In genomic region chr18:79737426-79737825, GRCh38 we compare ENCODE assay signal across 19 cellular contexts. TPM values are rescaled to one million over a fixed set of nuclear protein-coding genes. Genes with fewer than 3 reads are reported as not detected.
DNase-seq lines count a peak whose midpoint lies in the region; ATAC-seq, FAIRE-seq and TF ChIP-seq lines count a peak whose summit lies in the region.
"Had no signal": no experiment of that assay in that cellular context is flagged by ENCODE, and none has a peak within 500 bp of the region (broad histone marks: within the 10 kb centered on the region; RNA-seq: fewer than 3 reads in every experiment).

No MANE protein-coding gene starts in this region.

- H3K36me3 Mint-ChIP-seq in CD14-positive monocyte = peaks cover 92 to 96% of the 10 kb centered on the region in 2 donors
- H3K36me3 Mint-ChIP-seq in T-helper 17 cell (ENCODE audit: low read depth) = peaks cover 21% of the 10 kb centered on the region

- WGBS in sigmoid colon, 2 donors = 94 to 95% methylated on average over 17 of the region's 17 CpGs

- H3K4me3 Mint-ChIP-seq in CD14-positive monocyte = no peak overlapping the region
- H3K4me3 Mint-ChIP-seq in T-helper 17 cell = peak overlapping the region; percentile 15
- H3K4me3 Mint-ChIP-seq: B cell had no signal

- H3K9me3 ChIP-seq in T-helper 17 cell (ENCODE audit: control insufficient read depth, low read length, poor library complexity, severe bottlenecking) (peaks cover 11% of the 10 kb centered on the region), kidney (ENCODE audit: control insufficient read depth in 1 of 2, low read length in 2 of 2) (peaks cover 0 to 12% of the 10 kb centered on the region in 2 donors), sigmoid colon (no peaks in the 10 kb centered on the region)

- TF ChIP-seq CTCF in CD14-positive monocyte (IDR thresholded peaks at IDR 0.05) = no peak
- TF ChIP-seq CTCF in kidney (IDR thresholded peaks at IDR 0.05; ENCODE audit: borderline replicate concordance, extremely low read depth, insufficient read depth) = no peak
- TF ChIP-seq CTCF in sigmoid colon (IDR thresholded peaks at IDR 0.05) = no peak

- H3K9me3 Mint-ChIP-seq in CD14-positive monocyte = peaks cover 63 to 88% (median 75%) of the 10 kb centered on the region in 7 donors

- intact Hi-C loops in CD14-positive monocyte (cut with micrococcal nuclease) = no loop called here
- intact Hi-C loops in kidney (cut with DNase I) = no loop called here
- intact Hi-C loops in sigmoid colon (cut with DNase I) = no loop called here

- FAIRE-seq in kidney (lab: Jason Lieb, UNC) = no peak
- FAIRE-seq: A549, H54 had no signal

- no peak overlapping the region for H3K4me3 ChIP-seq in kidney (ENCODE audit: low read length in 2 of 2)
- H3K4me3 ChIP-seq in sigmoid colon = no peak overlapping the region
- H3K4me3 ChIP-seq: A549, Peyer's patch had no signal

- no peaks in the 10 kb centered on the region for H3K27me3 ChIP-seq in sigmoid colon
- H3K27me3 ChIP-seq: Peyer's patch had no signal

- H3K36me3 ChIP-seq in kidney (ENCODE audit: control insufficient read depth in 1 of 2, insufficient read depth in 2 of 2, low read length in 2 of 2) (peaks cover 29 to 51% of the 10 kb centered on the region in 2 donors), sigmoid colon (peaks cover 3 to 84% (median 32%) of the 10 kb centered on the region in 4 donors)

- no peaks in the 10 kb centered on the region for H3K4me1 ChIP-seq in kidney (ENCODE audit: control insufficient read depth in 1 of 2, insufficient read depth in 1 of 2, low read depth in 1 of 2, low read length in 2 of 2)
- no peaks in the 10 kb centered on the region for H3K4me1 ChIP-seq in sigmoid colon
- H3K4me1 ChIP-seq: A549, Peyer's patch had no signal

- TF ChIP-seq EP300 in sigmoid colon (IDR thresholded peaks at IDR 0.05) = no peak

- H3K4me1 Mint-ChIP-seq in CD14-positive monocyte (no peaks in the 10 kb centered on the region), T-helper 17 cell (no peaks in the 10 kb centered on the region)

- no peak overlapping the region for H3K9ac ChIP-seq in kidney (ENCODE audit: low read length in 2 of 2)

- peak overlapping the region in 1 of 7 donors; percentile 72 for H3K27ac Mint-ChIP-seq in CD14-positive monocyte
- peak overlapping the region; percentile 71 for H3K27ac Mint-ChIP-seq in T-helper 17 cell
- H3K27ac Mint-ChIP-seq: B cell had no signal

- no peak for ATAC-seq in T-helper 17 cell
- no peak for ATAC-seq in HG03196 (IDR thresholded peaks at IDR 0.05; ENCODE audit: unreplicated experiment)
- no peak for ATAC-seq in HG02852 (IDR thresholded peaks at IDR 0.05; ENCODE audit: unreplicated experiment)
- ATAC-seq: A549, Right ventricle myocardium inferior had no signal

- H3K27ac ChIP-seq in kidney (ENCODE audit: low read depth in 2 of 2, low read length in 2 of 2) (no peak overlapping the region), sigmoid colon (no peak overlapping the region)
- H3K27ac ChIP-seq: A549, Peyer's patch had no signal

- H3K27me3 Mint-ChIP-seq in CD14-positive monocyte (ENCODE audit: low read depth in 3 of 3) (no peaks in the 10 kb centered on the region), T-helper 17 cell (no peaks in the 10 kb centered on the region)
- H3K27me3 Mint-ChIP-seq: B cell had no signal

- peak; percentile 14 for DNase-seq in CD14-positive monocyte (ENCODE audit: low spot score)
- DNase-seq in T-helper 17 cell = no peak
- DNase-seq in kidney = peak; percentile 32
- DNase-seq in sigmoid colon = peak; percentile 39
- DNase-seq in NCI-H1105 treated with DMSO at 0.1 percent for 48 hours (lab: John Stamatoyannopoulos, UW) = no peak
- DNase-seq: EL; GF-D8; Kasumi-1; NCI-H1436; NCI-H1930; NCI-H510A; NK-92 treated with Interleukin-12 subunit alpha and Interleukin-12 subunit beta, amount 100 ng/mL, for 24 hours had no signal

- no peak for TF ChIP-seq POLR2A in sigmoid colon (IDR thresholded peaks at IDR 0.05)

RNA-seq across cellular contexts. Expression of gene CTDP1, which starts 57.8 kb away (rescaled TPM):
- 1 to 10 TPM; 9.1 TPM for polyA plus RNA-seq in CD14-positive monocyte
- total RNA-seq in T-helper 17 cell = 10 to 100 TPM; 61.0 to 65.1 TPM
- total RNA-seq in kidney = 21.8 TPM
- 11.1 TPM for polyA plus RNA-seq in kidney (ENCODE audit: insufficient read depth, low read depth, low replicate concordance)
- total RNA-seq in sigmoid colon = 10 to 100 TPM; 11.1 to 14.7 (median 12.6) TPM
- 10 to 100 TPM; 15.6 to 25.9 (median 22.3) TPM for polyA plus RNA-seq in sigmoid colon

Comparison
In these comparisons a context has a peak if more than half of its experiments do, and no peak if none do; other contexts are left out.
1. DNase-seq: peak in CD14-positive monocyte (single experiment), kidney (single experiment) and sigmoid colon (single experiment); none in T-helper 17 cell (0 of 3) and NCI-H1105 treated with DMSO at 0.1 percent for 48 hours (single experiment).